21 cellular contexts compared by ENCODE assay signal in genomic region chr1:40762144-40762923, GRCh38. TPM values are rescaled to one million over a fixed set of nuclear protein-coding genes. Genes with fewer than 3 reads are reported as not detected.
DNase-seq lines count a peak whose midpoint lies in the region; ATAC-seq and TF ChIP-seq lines count a peak whose summit lies in the region.
"Had no signal": no experiment of that assay in that cellular context is flagged by ENCODE, and none has a peak within 500 bp of the region (broad histone marks: within the 10 kb centered on the region; RNA-seq: fewer than 3 reads in every experiment).

No MANE protein-coding gene starts in this region.

- H3K9me3 Mint-ChIP-seq in CD4-positive, alpha-beta memory T cell: peaks cover 0 to 2% (median 0%) of the 10 kb centered on the region in 8 donors
- H3K9me3 Mint-ChIP-seq: brain; naive B cell; T-helper 1 cell treated with Interleukin-12 subunit alpha and Interleukin-12 subunit beta and Interleukin-4 antibody, amounts not matched to agents 30 μg/mL and 1 μg/mL, for 36 hours; type B pancreatic cell had no signal

- no peaks in the 10 kb centered on the region for H3K9me3 ChIP-seq in CD4-positive, alpha-beta memory T cell (ENCODE audit: control insufficient read depth in 1 of 2, low read length in 2 of 2)
- H3K9me3 ChIP-seq: left lung, psoas muscle had no signal

- H3K36me3 ChIP-seq in CD4-positive, alpha-beta memory T cell (ENCODE audit: insufficient read depth, low read length): peaks cover 72% of the 10 kb centered on the region

- POLR2A ChIA-PET in CD4-positive, alpha-beta memory T cell (lab: Charles Lee; ENCODE audit: partially characterized antibody): no interaction called here

- no peaks in the 10 kb centered on the region for H3K27me3 ChIP-seq in CD4-positive, alpha-beta memory T cell (ENCODE audit: insufficient read depth, low read length)
- H3K27me3 ChIP-seq: left lung had no signal

- TF ChIP-seq POLR2A in erythroblast (IDR thresholded peaks at IDR 0.05; ENCODE audit: low read length): no peak

- no peaks in the 10 kb centered on the region for H3K27me3 Mint-ChIP-seq in CD4-positive, alpha-beta memory T cell
- H3K27me3 Mint-ChIP-seq: brain, naive B cell, type B pancreatic cell had no signal

- DNase-seq in CD4-positive, alpha-beta memory T cell: no peak
- DNase-seq in GM13976 (ENCODE audit: low spot score): peak; percentile 58
- DNase-seq in cerebellar cortex (ENCODE audit: low spot score): peak; percentile 72
- no peak for DNase-seq in erythroblast (lab: John Stamatoyannopoulos, UW)
- DNase-seq in SHP77 (lab: John Stamatoyannopoulos, UW): no peak
- DNase-seq: activated CD4-positive, alpha-beta T cell treated with anti-CD3 and anti-CD28 coated beads for 4 hours; activated gamma-delta T cell treated with Interleukin-2 at 50 U/mL for 16 hours; left lung; naive B cell; NCI-H1930; NCI-H82; psoas muscle; stimulated activated CD4-positive, alpha-beta T cell treated with anti-CD3 and anti-CD28 coated beads, Interleukin-15, amount 100 ng/mL, for 24 hours had no signal

- peak overlapping the region in 5 of 7 donors; percentile 7 to 73 (median 48) for H3K27ac Mint-ChIP-seq in CD4-positive, alpha-beta memory T cell
- H3K27ac Mint-ChIP-seq: type B pancreatic cell had no signal

- TF ChIP-seq CTCF in GM13976 (IDR thresholded peaks at IDR 0.05; ENCODE audit: borderline replicate concordance, control extremely low read depth, extremely low read depth, insufficient read depth, missing control alignments): no peak

- no peak overlapping the region for H3K27ac ChIP-seq in CD4-positive, alpha-beta memory T cell (ENCODE audit: low read depth, low read length)
- H3K27ac ChIP-seq: left lung, psoas muscle, RWPE1 had no signal

- H3K4me3 ChIP-seq in CD4-positive, alpha-beta memory T cell (ENCODE audit: low read length in 2 of 2): no peak overlapping the region
- H3K4me3 ChIP-seq: left lung, psoas muscle had no signal

- H3K4me1 Mint-ChIP-seq in CD4-positive, alpha-beta memory T cell: peaks cover 23 to 49% (median 30%) of the 10 kb centered on the region in 4 donors

- peak; percentile 49 for ATAC-seq in HG02759 (IDR thresholded peaks at IDR 0.05; ENCODE audit: unreplicated experiment)
- ATAC-seq in GM19035 (IDR thresholded peaks at IDR 0.05; ENCODE audit: unreplicated experiment): no peak
- ATAC-seq in HG03139 (IDR thresholded peaks at IDR 0.05; ENCODE audit: unreplicated experiment): no peak
- ATAC-seq: left lung had no signal

- CTCF ChIA-PET in CD4-positive, alpha-beta memory T cell (lab: Charles Lee; ENCODE audit: partially characterized antibody): interaction anchor here (0.6 to 4.2 kb wide), 3 partner anchors 12 to 177 kb away, joined by 3 to 58 read pairs (median 4); no protein-coding TSS in a partner anchor

- peaks cover 25% of the 10 kb centered on the region for H3K4me1 ChIP-seq in CD4-positive, alpha-beta memory T cell (ENCODE audit: insufficient read depth, low read length)
- H3K4me1 ChIP-seq: left lung had no signal

- no peak overlapping the region for H3K4me3 Mint-ChIP-seq in CD4-positive, alpha-beta memory T cell
- H3K4me3 Mint-ChIP-seq: brain, type B pancreatic cell had no signal

- H3K36me3 Mint-ChIP-seq in CD4-positive, alpha-beta memory T cell: peaks cover 49 to 77% of the 10 kb centered on the region in 2 donors

- intact Hi-C loops in CD4-positive, alpha-beta memory T cell (cut with micrococcal nuclease): no loop called here

- in situ Hi-C loops in GM13976 (cut with MboI; ENCODE audit: low sequenced_read_pairs, unreplicated experiment): no loop called here

RNA-seq across cellular contexts. Expression of gene KCNQ4, which starts 21.3 kb away (rescaled TPM):
- under 1 TPM; 0.20 to 0.33 TPM for total RNA-seq in CD4-positive, alpha-beta memory T cell
- polyA plus RNA-seq in CD4-positive, alpha-beta memory T cell: under 1 TPM in 1 of 2 donors, not detected in 1; 0.14 TPM
- total RNA-seq: MCF 10A had no signal

Comparison
In these comparisons a context has a peak if more than half of its experiments do, and no peak if none do; other contexts are left out.
1. DNase-seq: peak in GM13976 (single experiment) and cerebellar cortex (single experiment); none in CD4-positive, alpha-beta memory T cell (0 of 5), erythroblast (0 of 2) and SHP77 (0 of 2).